8 cellular contexts compared by ENCODE assay signal in the genomic region with DNA sequence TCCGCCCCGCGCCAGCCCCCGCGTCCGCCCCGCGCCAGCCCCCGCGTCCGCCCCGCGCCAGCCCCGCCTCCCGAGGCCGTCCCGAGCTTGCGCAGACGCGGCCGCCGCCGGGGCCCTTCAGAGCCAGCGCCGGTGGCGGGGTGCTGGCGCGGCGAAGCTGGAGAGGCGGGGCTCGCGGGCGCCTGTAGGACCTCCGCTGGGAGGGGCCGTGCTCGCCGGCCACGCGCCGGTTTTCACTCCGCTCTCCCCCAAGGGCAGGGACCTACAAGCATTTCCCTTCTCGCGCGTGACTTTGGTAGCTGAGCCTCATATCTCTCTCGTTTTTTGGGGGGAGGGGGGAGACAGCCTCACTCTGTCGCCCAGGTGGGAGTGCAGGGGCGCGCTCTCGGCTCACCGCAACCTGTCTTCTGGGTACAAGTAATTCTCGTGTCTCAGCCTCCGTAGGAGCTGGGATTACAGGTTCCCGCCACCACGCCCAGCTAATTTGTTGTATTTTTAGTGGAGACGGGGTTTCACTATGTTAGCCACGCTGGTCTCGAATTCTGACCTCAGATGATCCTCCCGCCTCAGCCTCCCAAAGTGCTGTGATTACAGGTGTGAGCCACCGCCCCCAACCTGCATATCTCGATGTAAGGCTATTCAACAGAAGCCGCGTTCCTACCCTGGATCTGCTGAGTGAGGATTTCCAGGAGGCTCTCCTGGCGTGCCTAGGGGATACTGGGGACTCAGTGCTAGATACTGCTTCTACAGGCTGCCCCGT. TPM values are rescaled to one million over a fixed set of nuclear protein-coding genes. Genes with fewer than 3 reads are reported as not detected.
DNase-seq lines count a peak whose midpoint lies in the region; ATAC-seq, FAIRE-seq and TF ChIP-seq lines count a peak whose summit lies in the region.

Gene ZNF514 (minus strand): TSS at position 159 of the 760 bp plus-strand sequence. CDS start 6,595 bp downstream, outside the sequence.

- H3K4me3 Mint-ChIP-seq in activated T-helper 17 cell treated with anti-CD3 and anti-CD28 coated beads, Interleukin-2, amount 50 U/mL, for 72 hours, result peak within 1 kb of the TSS; percentile 85
- H3K4me3 Mint-ChIP-seq in natural killer cell, result peak within 1 kb of the TSS; percentile 94
- H3K4me3 Mint-ChIP-seq in stimulated activated naive B cell treated with anti-CD40 and anti-IgM and Interleukin-4, amounts not matched to agents 10 μg/mL and 1 μg/mL and 100 μg/mL, for 72 hours, result peak within 1 kb of the TSS; percentile 90 to 91

- FAIRE-seq in HTR-8/SVneo (lab: Jason Lieb, UNC) (peak; percentile 4), RCC 7860 (lab: Jason Lieb, UNC) (no peak)

- H3K27me3 Mint-ChIP-seq in activated T-helper 17 cell treated with anti-CD3 and anti-CD28 coated beads, Interleukin-2, amount 50 U/mL, for 72 hours, result no peaks in the 10 kb centered on the region
- no peaks in the 10 kb centered on the region for H3K27me3 Mint-ChIP-seq in natural killer cell (ENCODE audit: low read depth in 2 of 2)
- H3K27me3 Mint-ChIP-seq in stimulated activated naive B cell treated with anti-CD40 and anti-IgM and Interleukin-4, amounts not matched to agents 10 μg/mL and 1 μg/mL and 100 μg/mL, for 72 hours, result no peaks in the 10 kb centered on the region

- H3K36me3 Mint-ChIP-seq in activated T-helper 17 cell treated with anti-CD3 and anti-CD28 coated beads, Interleukin-2, amount 50 U/mL, for 72 hours (ENCODE audit: low read depth), result peaks cover 22% of the 10 kb centered on the region
- peaks cover 8% of the 10 kb centered on the region for H3K36me3 Mint-ChIP-seq in natural killer cell
- H3K36me3 Mint-ChIP-seq in stimulated activated naive B cell treated with anti-CD40 and anti-IgM and Interleukin-4, amounts not matched to agents 10 μg/mL and 1 μg/mL and 100 μg/mL, for 72 hours, result peaks cover 20 to 28% of the 10 kb centered on the region in 2 donors

- peak; percentile 62 for DNase-seq in COR-L47 (lab: John Stamatoyannopoulos, UW)
- peak; percentile 71 for DNase-seq in HTR-8/SVneo (ENCODE audit: insufficient read length, low spot score)
- peak; percentile 12 for DNase-seq in RCC 7860 (ENCODE audit: low spot score)
- DNase-seq in fibroblast of peridontal ligament (ENCODE audit: extremely low read depth), result peak; percentile 60
- DNase-seq in natural killer cell, result peak; percentile 80
- peak; percentile 68 for DNase-seq in stimulated activated naive B cell treated with anti-CD40 and anti-IgM and Interleukin-4, amounts not matched to agents 10 μg/mL and 1 μg/mL and 100 μg/mL, for 72 hours

- peak; percentile 80 for ATAC-seq in GM21367 (IDR thresholded peaks at IDR 0.05; ENCODE audit: unreplicated experiment)
- peak; percentile 96 for ATAC-seq in activated T-helper 17 cell treated with anti-CD3 and anti-CD28 coated beads, Interleukin-2, amount 50 U/mL, for 72 hours (replicated peaks)
- peak; percentile 93 to 94 (median 94) for ATAC-seq in natural killer cell
- ATAC-seq in stimulated activated naive B cell treated with anti-CD40 and anti-IgM and Interleukin-4, amounts not matched to agents 10 μg/mL and 1 μg/mL and 100 μg/mL, for 72 hours (replicated peaks), result peak; percentile 92 to 93

- H3K4me1 Mint-ChIP-seq in activated T-helper 17 cell treated with anti-CD3 and anti-CD28 coated beads, Interleukin-2, amount 50 U/mL, for 72 hours, result peaks cover 9% of the 10 kb centered on the region
- peaks cover 4 to 10% of the 10 kb centered on the region in 2 donors for H3K4me1 Mint-ChIP-seq in natural killer cell
- H3K4me1 Mint-ChIP-seq in stimulated activated naive B cell treated with anti-CD40 and anti-IgM and Interleukin-4, amounts not matched to agents 10 μg/mL and 1 μg/mL and 100 μg/mL, for 72 hours, result peaks cover 15 to 27% of the 10 kb centered on the region in 2 donors

- H3K9me3 Mint-ChIP-seq in activated T-helper 17 cell treated with anti-CD3 and anti-CD28 coated beads, Interleukin-2, amount 50 U/mL, for 72 hours, result peaks cover 3% of the 10 kb centered on the region
- H3K9me3 Mint-ChIP-seq in natural killer cell, result no peaks in the 10 kb centered on the region
- H3K9me3 Mint-ChIP-seq in stimulated activated naive B cell treated with anti-CD40 and anti-IgM and Interleukin-4, amounts not matched to agents 10 μg/mL and 1 μg/mL and 100 μg/mL, for 72 hours, result peaks cover 5% of the 10 kb centered on the region in 2 donors

- TF ChIP-seq CTCF in natural killer cell (IDR thresholded peaks at IDR 0.05), result no peak

- intact Hi-C loops in natural killer cell (cut with micrococcal nuclease), result loop anchor here (2.0 kb wide), 1 partner anchor 37 kb away; no protein-coding TSS in a partner anchor

- peak within 1 kb of the TSS; percentile 79 for H3K27ac Mint-ChIP-seq in activated T-helper 17 cell treated with anti-CD3 and anti-CD28 coated beads, Interleukin-2, amount 50 U/mL, for 72 hours
- H3K27ac Mint-ChIP-seq in natural killer cell, result peak within 1 kb of the TSS; percentile 85 to 86
- H3K27ac Mint-ChIP-seq in stimulated activated naive B cell treated with anti-CD40 and anti-IgM and Interleukin-4, amounts not matched to agents 10 μg/mL and 1 μg/mL and 100 μg/mL, for 72 hours, result peak within 1 kb of the TSS; percentile 93

RNA-seq across cellular contexts. Expression of gene ZNF514, which starts in this region (rescaled TPM):
- 10 to 100 TPM in 1 of 2 donors, 1 to 10 TPM in 1; 6.3 to 13.8 TPM for total RNA-seq in activated T-helper 17 cell treated with anti-CD3 and anti-CD28 coated beads, Interleukin-2, amount 50 U/mL, for 72 hours
- 10 to 100 TPM; 12.4 to 26.0 (median 12.8) TPM for total RNA-seq in natural killer cell

Comparison
In these comparisons a context has a peak if more than half of its experiments do, and no peak if none do; other contexts are left out.
1. Peak in every context shown above with its lines: DNase-seq and ATAC-seq.
2. DNase-seq: peak in every context shown above with its lines; median percentile 80 in natural killer cell; 71 in HTR-8/SVneo; 68 in stimulated activated naive B cell treated with anti-CD40 and anti-IgM and Interleukin-4, amounts not matched to agents 10 μg/mL and 1 μg/mL and 100 μg/mL, for 72 hours; 62 in COR-L47; 60 in fibroblast of peridontal ligament; 12 in RCC 7860.